In the genomic region with DNA sequence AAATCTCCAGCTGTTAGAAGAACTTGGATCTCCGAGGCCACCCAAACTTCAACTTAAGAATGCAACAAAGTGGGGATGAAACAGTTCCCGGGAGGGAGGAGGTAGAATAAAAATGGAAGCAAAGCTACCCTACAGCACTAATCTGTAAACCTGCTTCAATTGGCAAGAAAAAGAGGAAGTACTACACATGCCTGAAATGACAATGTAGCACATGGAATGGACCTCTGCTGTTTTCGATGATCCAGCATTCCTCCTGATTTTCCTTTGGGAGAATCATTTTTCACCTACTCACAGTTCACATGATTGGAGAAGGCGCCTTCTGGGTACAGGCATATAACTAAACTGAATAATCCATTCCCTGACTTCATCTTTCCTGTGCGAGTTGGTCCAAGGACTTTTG, we compare ENCODE assay signal across 23 cellular contexts.
"Had no signal": no experiment of that assay in that cellular context is flagged by ENCODE, and none has a peak within 500 bp of the region (broad histone marks: within the 10 kb centered on the region; RNA-seq: fewer than 3 reads in every experiment).

No MANE protein-coding gene starts in this region.

- H3K9me3 ChIP-seq: gastrocnemius medialis, lower lobe of right lung, ovary, psoas muscle, sigmoid colon, stomach, thyroid gland, vagina had no signal

- H3K27me3 ChIP-seq: dorsolateral prefrontal cortex, gastrocnemius medialis, ovary, sigmoid colon, stomach, thyroid gland, vagina had no signal

- H3K27ac ChIP-seq: dorsolateral prefrontal cortex, gastrocnemius medialis, lower lobe of right lung, ovary, psoas muscle, sigmoid colon, stomach, thyroid gland, vagina had no signal

- ATAC-seq: gastrocnemius medialis; left ventricle myocardium superior; lower lobe of right lung; naive thymus-derived CD8-positive, alpha-beta T cell; psoas muscle; right cardiac atrium; stimulated activated effector memory CD8-positive, alpha-beta T cell treated with anti-CD3 and anti-CD28 coated beads, Interleukin-12 subunit alpha, Interleukin-12 subunit beta, amount 100 ng/mL, for 72 hours had no signal

- H3K4me3 ChIP-seq: dorsolateral prefrontal cortex, gastrocnemius medialis, lower lobe of right lung, ovary, psoas muscle, sigmoid colon, stomach, thyroid gland, vagina had no signal

- H3K36me3 ChIP-seq: gastrocnemius medialis, lower lobe of right lung, ovary, sigmoid colon, stomach, thyroid gland, vagina had no signal

- DNase-seq: dorsolateral prefrontal cortex; effector CD4-positive, alpha-beta T cell; foreskin fibroblast; gastrocnemius medialis; head of caudate nucleus; left ventricle myocardium superior; lower lobe of right lung; naive thymus-derived CD8-positive, alpha-beta T cell; occipital lobe; ovary; posterior cingulate gyrus; psoas muscle; right cardiac atrium; sigmoid colon; stimulated activated CD4-positive, alpha-beta T cell treated with anti-CD3 and anti-CD28 coated beads, Interleukin-2, amount 100 ng/mL, for 24 hours; stimulated activated CD4-positive, alpha-beta T cell treated with anti-CD3 and anti-CD28 coated beads, Interleukin-4, amount 100 ng/mL, for 24 hours; stimulated activated naive CD4-positive, alpha-beta T cell treated with Interleukin-2 at 50 U/mL for 16 hours; stomach; thyroid gland; trophoblast cell had no signal

- FAIRE-seq: keratinocyte had no signal

- H3K4me1 ChIP-seq: gastrocnemius medialis, lower lobe of right lung, psoas muscle, sigmoid colon, stomach, vagina had no signal
